Comparison of ENCODE assay signal across 8 cellular contexts in genomic region chrX:103533428-103534216, GRCh38. TPM values are rescaled to one million over a fixed set of nuclear protein-coding genes. Genes with fewer than 3 reads are reported as not detected.
DNase-seq lines count a peak whose midpoint lies in the region; ATAC-seq and TF ChIP-seq lines count a peak whose summit lies in the region.

No MANE protein-coding gene starts in this region.

- 0 out of 2 replicates have a peak, but pooled peaks cover 4% of the 10 kb centered on the region for H3K4me1 ChIP-seq in PC-9 (replicated peaks; ENCODE audit: insufficient read depth)

- ATAC-seq in stimulated activated naive CD8-positive, alpha-beta T cell treated with anti-CD3 and anti-CD28 coated beads, Interleukin-15, Interleukin-2, amounts not matched to agents 100 U/mL and 50 U/mL, for 24 hours: no peak

- no peak overlapping the region for H2AFZ ChIP-seq in PC-9

- H3K27ac ChIP-seq in PC-9: no peak overlapping the region

- POLR2A ChIA-PET in PC-9 (lab: Charles Lee; ENCODE audit: unreplicated experiment): no interaction called here

- no peak overlapping the region for H3K4me3 ChIP-seq in PC-9

- H3F3A ChIP-seq in PC-9 (ENCODE audit: insufficient read depth, low read depth): no peaks in the 10 kb centered on the region

- TF ChIP-seq CTCF in PC-9 (conservative IDR thresholded peaks at IDR 0.05) (peak; percentile 89), nephron progenitor cell (IDR thresholded peaks at IDR 0.05) (peak; percentile 76)

- H3K27me3 ChIP-seq in PC-9 (ENCODE audit: insufficient read depth, low read depth): no peaks in the 10 kb centered on the region

- H3K9me3 ChIP-seq in PC-9 (ENCODE audit: insufficient read depth, low read depth): no peaks in the 10 kb centered on the region

- DNase-seq in DMS153 (lab: John Stamatoyannopoulos, UW): peak; percentile 1
- DNase-seq in DMS153 treated with DMSO at 0.1 percent for 48 hours (lab: John Stamatoyannopoulos, UW; ENCODE audit: unreplicated experiment): no peak
- peak; percentile 82 for DNase-seq in HT-29 (ENCODE audit: low spot score)
- peak in 1 of 2 experiments; percentile 64 for DNase-seq in PC-9
- peak; percentile 41 for DNase-seq in activated T-helper 9 cell treated with anti-CD3 and anti-CD28 coated beads, Interleukin-2, amount 50 U/mL, for 16 hours (ENCODE audit: low read depth)
- DNase-seq in fibroblast of the conjunctiva (ENCODE audit: low read depth): peak; percentile 57
- DNase-seq in nephron progenitor cell: peak; percentile 82
- DNase-seq in stimulated activated naive CD8-positive, alpha-beta T cell treated with anti-CD3 and anti-CD28 coated beads, Interleukin-15, Interleukin-2, amounts not matched to agents 100 U/mL and 50 U/mL, for 24 hours: peak; percentile 67

- H3K27me3 Mint-ChIP-seq in nephron progenitor cell (ENCODE audit: low read depth, poor library complexity): peaks cover 4% of the 10 kb centered on the region

- CTCF ChIA-PET in PC-9 (lab: Charles Lee): interaction anchor here (0.5 to 0.8 kb wide), 3 partner anchors 43 to 242 kb away, joined by 3 to 6 read pairs (median 3); no protein-coding TSS in a partner anchor

- no peak overlapping the region for H3K4me2 ChIP-seq in PC-9

- BruUV-seq in PC-9 (replicated peaks; lab: Mats Ljungman, UMichigan): no TSS peak

- no peaks in the 10 kb centered on the region for H3K36me3 ChIP-seq in PC-9 (ENCODE audit: low read depth)

- H3K27ac Mint-ChIP-seq in nephron progenitor cell: no peak overlapping the region

- H3K36me3 Mint-ChIP-seq in nephron progenitor cell (ENCODE audit: low read depth): no peaks in the 10 kb centered on the region

- intact Hi-C loops in PC-9 (cut with micrococcal nuclease; ENCODE audit: unreplicated experiment): loop anchor here (1.0 to 2.0 kb wide), 5 partner anchors 153 to 603 kb away; partner anchors contain the start of gene MORF4L2

- H3K4me1 Mint-ChIP-seq in nephron progenitor cell: peaks cover 8% of the 10 kb centered on the region

- H3K9me3 Mint-ChIP-seq in nephron progenitor cell: no peaks in the 10 kb centered on the region

- H4K20me1 ChIP-seq in PC-9 (ENCODE audit: insufficient read depth): no peaks in the 10 kb centered on the region

- H3K4me3 Mint-ChIP-seq in nephron progenitor cell: peak overlapping the region; percentile 91

- no peaks in the 10 kb centered on the region for H3K79me2 ChIP-seq in PC-9 (ENCODE audit: low read depth)

- H3K9me2 ChIP-seq in PC-9 (ENCODE audit: insufficient read depth): no peaks in the 10 kb centered on the region

RNA-seq across cellular contexts. Expression of gene RAB40A, which starts 14.3 kb away (rescaled TPM):
- total RNA-seq in HT-29 (2014; rRNA removed; shearing (Covaris generic)): not detected in 2 replicates
- total RNA-seq in PC-9 (2021): 0.90 and 1.0 TPM in 2 replicates

RNA-seq across cellular contexts. Expression of gene TCEAL4, which starts 51.7 kb away (rescaled TPM):
- 2.2 and 3.2 TPM in 2 replicates for total RNA-seq in HT-29 (2014; rRNA removed; shearing (Covaris generic))
- 41.0 and 42.9 TPM in 2 replicates for total RNA-seq in PC-9 (2021)
